8 cellular contexts compared by ENCODE assay signal in genomic region chr1:186605762-186606350, GRCh38.
DNase-seq lines count a peak whose midpoint lies in the region; ATAC-seq and TF ChIP-seq lines count a peak whose summit lies in the region.

No MANE protein-coding gene starts in this region.

- 48 to 53% methylated on average over 4 of the region's 4 CpGs for WGBS in lung, 2 donors

- no peaks in the 10 kb centered on the region for H3K27me3 ChIP-seq in lung (ENCODE audit: control insufficient read depth, insufficient read depth)

- H3K27ac ChIP-seq in RWPE1: no peak overlapping the region
- no peak overlapping the region for H3K27ac ChIP-seq in lung (ENCODE audit: low read depth in 1 of 2, low read length in 1 of 2)

- DNase-seq in D341Med (ENCODE audit: low spot score): peak; percentile 49
- peak; percentile 35 for DNase-seq in RWPE1 (ENCODE audit: low spot score)
- DNase-seq in choroid plexus epithelial cell (ENCODE audit: low read depth): peak; percentile 86
- peak; percentile 48 for DNase-seq in lung (ENCODE audit: low spot score)
- no peak for DNase-seq in epidermal melanocyte (ENCODE audit: insufficient read length, low spot score)
- no peak for DNase-seq in inferior parietal cortex (ENCODE audit: extremely low spot score)

- ATAC-seq in GM19043 (IDR thresholded peaks at IDR 0.05; ENCODE audit: low read depth, unreplicated experiment): peak; percentile 70
- peak; percentile 78 for ATAC-seq in HG03432 (IDR thresholded peaks at IDR 0.05; ENCODE audit: unreplicated experiment)
- peak; percentile 58 for ATAC-seq in lung (ENCODE audit: insufficient read depth, low FRiP score)

- H3K4me1 ChIP-seq in lung (ENCODE audit: control insufficient read depth in 2 of 2, insufficient read depth in 2 of 2, low read length in 2 of 2): no peaks in the 10 kb centered on the region

- TF ChIP-seq CTCF in RWPE1 (conservative IDR thresholded peaks at IDR 0.05; ENCODE audit: low read depth) (peak; percentile 72), choroid plexus epithelial cell (conservative IDR thresholded peaks at IDR 0.05; ENCODE audit: low read depth, low read length) (peak; percentile 98), lung (IDR thresholded peaks at IDR 0.05; ENCODE audit: control extremely low read depth, extremely low read depth) (peak; percentile 39)

- POLR2A ChIA-PET in RWPE1 (lab: Yijun Ruan, JAX; ENCODE audit: low non-redundant PET): no interaction called here

- no peaks in the 10 kb centered on the region for H3K9me3 ChIP-seq in lung (ENCODE audit: control insufficient read depth in 2 of 2, insufficient read depth in 1 of 2, low read length in 1 of 2)

- H3K36me3 ChIP-seq in lung (ENCODE audit: control insufficient read depth in 2 of 2, insufficient read depth in 2 of 2, low read length in 2 of 2): no peaks in the 10 kb centered on the region

- no peak overlapping the region for H3K4me3 ChIP-seq in choroid plexus epithelial cell (ENCODE audit: low read depth, low read length)
- no peak overlapping the region for H3K4me3 ChIP-seq in lung

- CTCF ChIA-PET in RWPE1 (lab: Yijun Ruan, JAX): interaction anchor here (0.5 to 2.9 kb wide), 19 partner anchors 10 to 1366 kb away, joined by 3 to 24 read pairs (median 4); partner anchors contain the start of gene PTGS2

Comparison
In these comparisons a context has a peak if more than half of its experiments do, and no peak if none do; other contexts are left out.
1. DNase-seq: peak in D341Med (single experiment), RWPE1 (single experiment), choroid plexus epithelial cell (single experiment) and lung (single experiment); none in epidermal melanocyte (single experiment) and inferior parietal cortex (single experiment).
2. CTCF ChIP-seq: peak in every context shown above with its lines; median percentile 98 in choroid plexus epithelial cell; 72 in RWPE1; 39 in lung.
3. Peak in every context shown above with its lines, with median percentiles within 50 percentile points of each other: ATAC-seq.